In genomic region chr14:33998263-33998662, GRCh38 we compare ENCODE assay signal across 32 cellular contexts. TPM values are rescaled to one million over a fixed set of nuclear protein-coding genes. Genes with fewer than 3 reads are reported as not detected.
"Had no signal": no experiment of that assay in that cellular context is flagged by ENCODE, and none has a peak within 500 bp of the region (broad histone marks: within the 10 kb centered on the region; RNA-seq: fewer than 3 reads in every experiment).

No MANE protein-coding gene starts in this region.

- H3K4me2 ChIP-seq: neural progenitor cell had no signal

- H3K4me1 Mint-ChIP-seq: naive B cell; stimulated activated memory B cell treated with anti-CD40 and anti-IgM and Interleukin-4, amounts not matched to agents 10 μg/mL and 1 μg/mL and 100 μg/mL, for 72 hours; stimulated activated naive CD8-positive, alpha-beta T cell treated with anti-CD3 and anti-CD28 coated beads, Interleukin-15, amount 100 ng/mL, for 72 hours had no signal

- H3K36me3 ChIP-seq: neural progenitor cell, ovary, spleen, suprapubic skin, tibial artery, transverse colon, upper lobe of right lung, uterus had no signal

- H3K36me3 Mint-ChIP-seq: natural killer cell treated with Interleukin-12 subunit alpha and Interleukin-12 subunit beta and Interleukin-15 and Interleukin-18, amount 100 ng/mL, for 72 hours; neural progenitor cell; stimulated activated memory B cell treated with anti-CD40 and anti-IgM and Interleukin-4, amounts not matched to agents 10 μg/mL and 1 μg/mL and 100 μg/mL, for 72 hours; type B pancreatic cell had no signal

- H3K27ac ChIP-seq: neural progenitor cell, ovary, parathyroid adenoma, psoas muscle, spleen, suprapubic skin, testis, tibial artery, transverse colon, upper lobe of right lung, uterus had no signal

- H3K4me3 Mint-ChIP-seq: naive B cell; naive thymus-derived CD8-positive, alpha-beta T cell; natural killer cell treated with Interleukin-12 subunit alpha and Interleukin-12 subunit beta and Interleukin-15 and Interleukin-18, amount 100 ng/mL, for 72 hours; neural progenitor cell; stimulated activated memory B cell treated with anti-CD40 and anti-IgM and Interleukin-4, amounts not matched to agents 10 μg/mL and 1 μg/mL and 100 μg/mL, for 72 hours; stimulated activated naive CD8-positive, alpha-beta T cell treated with anti-CD3 and anti-CD28 coated beads, Interleukin-15, amount 100 ng/mL, for 72 hours; type B pancreatic cell had no signal

- ATAC-seq: naive thymus-derived CD8-positive, alpha-beta T cell; natural killer cell treated with Interleukin-12 subunit alpha and Interleukin-12 subunit beta and Interleukin-15 and Interleukin-18, amount 100 ng/mL, for 72 hours; psoas muscle; right cardiac atrium; sciatic nerve; stimulated activated memory B cell treated with anti-CD40 and anti-IgM and Interleukin-4, amounts not matched to agents 10 μg/mL and 1 μg/mL and 100 μg/mL, for 72 hours; stimulated activated naive CD8-positive, alpha-beta T cell treated with anti-CD3 and anti-CD28 coated beads, Interleukin-15, amount 100 ng/mL, for 72 hours; stimulated activated naive CD8-positive, alpha-beta T cell treated with anti-CD3 and anti-CD28 coated beads, Interleukin-15, Interleukin-2, amounts not matched to agents 100 U/mL and 50 U/mL, for 24 hours; upper lobe of right lung had no signal

- H2AFZ ChIP-seq: neural progenitor cell, parathyroid adenoma had no signal

- H3K27ac Mint-ChIP-seq: naive B cell; naive thymus-derived CD8-positive, alpha-beta T cell; natural killer cell treated with Interleukin-12 subunit alpha and Interleukin-12 subunit beta and Interleukin-15 and Interleukin-18, amount 100 ng/mL, for 72 hours; neural progenitor cell; progenitor cell of endocrine pancreas; stimulated activated memory B cell treated with anti-CD40 and anti-IgM and Interleukin-4, amounts not matched to agents 10 μg/mL and 1 μg/mL and 100 μg/mL, for 72 hours; stimulated activated naive CD8-positive, alpha-beta T cell treated with anti-CD3 and anti-CD28 coated beads, Interleukin-15, amount 100 ng/mL, for 72 hours had no signal

- DNase-seq: naive B cell; naive thymus-derived CD8-positive, alpha-beta T cell; occipital lobe; ovary; posterior cingulate gyrus; psoas muscle; right cardiac atrium; small intestine; spleen; stimulated activated CD4-positive, alpha-beta T cell treated with anti-CD3 and anti-CD28 coated beads, Interleukin-12 subunit alpha, Interleukin-12 subunit beta, amount 100 ng/mL, for 4 hours; stimulated activated CD4-positive, alpha-beta T cell treated with anti-CD3 and anti-CD28 coated beads, Interleukin-1b, Interleukin-23, amount 100 ng/mL, for 48 hours; stimulated activated CD4-positive, alpha-beta T cell treated with anti-CD3 and anti-CD28 coated beads, Interleukin-4, amount 100 ng/mL, for 1 hour; stimulated activated CD4-positive, alpha-beta T cell treated with anti-CD3 and anti-CD28 coated beads, Interleukin-4, amount 100 ng/mL, for 4 hours; stimulated activated CD8-positive, alpha-beta memory T cell treated with anti-CD3 and anti-CD28 coated beads, Interleukin-4, amount 100 ng/mL, for 48 hours; stimulated activated naive CD4-positive, alpha-beta T cell; stimulated activated naive CD8-positive, alpha-beta T cell treated with anti-CD3 and anti-CD28 coated beads, Interleukin-15, amount 100 ng/mL, for 72 hours; stimulated activated naive CD8-positive, alpha-beta T cell treated with anti-CD3 and anti-CD28 coated beads, Interleukin-15, Interleukin-2, amounts not matched to agents 100 U/mL and 50 U/mL, for 24 hours; substantia nigra; testis; tibial artery; transverse colon; upper lobe of right lung; uterus had no signal

- H3K79me2 ChIP-seq: parathyroid adenoma had no signal

- H3K4me1 ChIP-seq: parathyroid adenoma, psoas muscle, spleen, suprapubic skin, testis, tibial artery, upper lobe of right lung, uterus had no signal

- H3K27me3 Mint-ChIP-seq: stimulated activated naive CD8-positive, alpha-beta T cell treated with anti-CD3 and anti-CD28 coated beads, Interleukin-15, amount 100 ng/mL, for 72 hours; type B pancreatic cell had no signal

- H3K9ac ChIP-seq: neural progenitor cell, parathyroid adenoma had no signal

- H3K4me3 ChIP-seq: neural progenitor cell, ovary, psoas muscle, spleen, suprapubic skin, testis, tibial artery, transverse colon, upper lobe of right lung, uterus had no signal

- H3K9me3 ChIP-seq: ovary, psoas muscle, spleen, suprapubic skin, testis, tibial artery, transverse colon, upper lobe of right lung, uterus had no signal

- H3K27me3 ChIP-seq: neural progenitor cell, ovary, spleen, suprapubic skin, testis, tibial artery, transverse colon, upper lobe of right lung, uterus had no signal

- H3K9me3 Mint-ChIP-seq: naive B cell, neural progenitor cell, type B pancreatic cell had no signal

RNA-seq across cellular contexts. Expression of gene EGLN3, which starts 47.4 kb away (rescaled TPM):
- polyA plus RNA-seq: neural cell had no signal
